ENCODE assay signal across 16 cellular contexts in genomic region chr1:203364013-203364730, GRCh38. TPM values are rescaled to one million over a fixed set of nuclear protein-coding genes. Genes with fewer than 3 reads are reported as not detected.
DNase-seq lines count a peak whose midpoint lies in the region; ATAC-seq and TF ChIP-seq lines count a peak whose summit lies in the region.
"Had no signal": no experiment of that assay in that cellular context is flagged by ENCODE, and none has a peak within 500 bp of the region (broad histone marks: within the 10 kb centered on the region; RNA-seq: fewer than 3 reads in every experiment).

No MANE protein-coding gene starts in this region.

- no peaks in the 10 kb centered on the region for H3K36me3 ChIP-seq in brain microvascular endothelial cell (replicated peaks)
- H3K36me3 ChIP-seq in gastrocnemius medialis: no peaks in the 10 kb centered on the region
- H3K36me3 ChIP-seq: left lung had no signal

- no peaks in the 10 kb centered on the region for H3K9me3 ChIP-seq in gastrocnemius medialis
- H3K9me3 ChIP-seq: left lung had no signal

- H3K27me3 ChIP-seq in brain microvascular endothelial cell (replicated peaks) (peaks cover 11% of the 10 kb centered on the region), gastrocnemius medialis (no peaks in the 10 kb centered on the region)

- H3K27ac ChIP-seq in brain microvascular endothelial cell: no peak overlapping the region
- no peak overlapping the region for H3K27ac ChIP-seq in gastrocnemius medialis
- H3K27ac ChIP-seq: left lung, RWPE1 had no signal

- H3K27ac Mint-ChIP-seq in neural crest cell (ENCODE audit: unreplicated experiment) (no peak overlapping the region), Calu3 (ENCODE audit: unreplicated experiment) (no peak overlapping the region)

- H3K4me3 Mint-ChIP-seq in neural crest cell (peak overlapping the region; percentile 45), Calu3 (ENCODE audit: low read depth, unreplicated experiment) (no peak overlapping the region)

- no TSS peak for BruUV-seq in Calu3 (replicated peaks; lab: Mats Ljungman, UMichigan)

- H3K36me3 Mint-ChIP-seq in neural crest cell (ENCODE audit: low read depth): no peaks in the 10 kb centered on the region
- H3K36me3 Mint-ChIP-seq in Calu3 (ENCODE audit: insufficient read depth, unreplicated experiment): no peaks in the 10 kb centered on the region
- H3K36me3 Mint-ChIP-seq: CD14-positive monocyte had no signal

- CTCF ChIA-PET in Calu3 (lab: Charles Lee): interaction anchor here (0.7 kb wide), 1 partner anchor 11 kb away, joined by 7 read pairs; no protein-coding TSS in a partner anchor

- ATAC-seq in GM21360 (IDR thresholded peaks at IDR 0.05; ENCODE audit: unreplicated experiment) (no peak), gastrocnemius medialis (no peak)
- ATAC-seq: left lung had no signal

- no peak for TF ChIP-seq POLR2A in gastrocnemius medialis (IDR thresholded peaks at IDR 0.05)

- H3K9me3 Mint-ChIP-seq in neural crest cell (no peaks in the 10 kb centered on the region), Calu3 (ENCODE audit: low read depth, unreplicated experiment) (no peaks in the 10 kb centered on the region)
- H3K9me3 Mint-ChIP-seq: CD14-positive monocyte had no signal

- peak; percentile 94 for DNase-seq in ELF-1 (ENCODE audit: low read depth, low spot score)
- peak; percentile 34 for DNase-seq in choroid plexus epithelial cell (ENCODE audit: low read depth)
- peak; percentile 37 for DNase-seq in iPS-NIHi7 (ENCODE audit: extremely low spot score)
- DNase-seq in neural crest cell (ENCODE audit: low read depth, low spot score): no peak
- no peak for DNase-seq in brain microvascular endothelial cell
- DNase-seq in gastrocnemius medialis: no peak
- DNase-seq in Calu3: no peak
- DNase-seq: aorta; left lung; MM.1S; NCI-H1694; NCI-H2227 treated with DMSO at 0.1 percent for 48 hours; stimulated activated CD4-positive, alpha-beta T cell treated with anti-CD3 and anti-CD28 coated beads, Interleukin-12 subunit alpha, Interleukin-12 subunit beta, amount 100 ng/mL, for 4 hours had no signal

- H3K4me1 Mint-ChIP-seq in neural crest cell: peaks cover 30% of the 10 kb centered on the region
- H3K4me1 Mint-ChIP-seq in Calu3 (ENCODE audit: low read depth, unreplicated experiment): no peaks in the 10 kb centered on the region

- TF ChIP-seq CTCF in choroid plexus epithelial cell (conservative IDR thresholded peaks at IDR 0.05; ENCODE audit: low read depth, low read length): no peak
- TF ChIP-seq CTCF in neural crest cell (conservative IDR thresholded peaks at IDR 0.05): no peak
- TF ChIP-seq CTCF in brain microvascular endothelial cell (IDR thresholded peaks at IDR 0.05; ENCODE audit: low read depth, low read length, missing control alignments): no peak
- no peak for TF ChIP-seq CTCF in gastrocnemius medialis (IDR thresholded peaks at IDR 0.05 in 4 of 5, conservative IDR thresholded peaks at IDR 0.05 in 1 of 5)
- TF ChIP-seq CTCF in Calu3 (IDR thresholded peaks at IDR 0.05; ENCODE audit: unreplicated experiment): no peak

- in situ Hi-C loops in brain microvascular endothelial cell (cut with HindIII; ENCODE audit: low pct_ligation_motif_present, low sequenced_read_pairs) (no loop called here), gastrocnemius medialis (cut with MboI; ENCODE audit: low sequenced_read_pairs in 4 of 4) (loop anchor here (10.0 to 25.0 kb wide), 4 partner anchors 81 to 348 kb away; partner anchors contain the start of gene PRELP (in 1 of the 4))

- intact Hi-C loops in gastrocnemius medialis (cut with DNase I; ENCODE audit: low total_unique reads): no loop called here
- intact Hi-C loops in Calu3 (cut with micrococcal nuclease; ENCODE audit: unreplicated experiment): no loop called here

- no peaks in the 10 kb centered on the region for H3K4me1 ChIP-seq in gastrocnemius medialis

- H3K4me3 ChIP-seq in choroid plexus epithelial cell (ENCODE audit: low read depth, low read length) (no peak overlapping the region), brain microvascular endothelial cell (ENCODE audit: low read depth, low read length) (no peak overlapping the region), gastrocnemius medialis (no peak overlapping the region)
- H3K4me3 ChIP-seq: left lung had no signal

- H3K27me3 Mint-ChIP-seq in neural crest cell (ENCODE audit: low read depth): peaks cover 5% of the 10 kb centered on the region
- H3K27me3 Mint-ChIP-seq in Calu3 (ENCODE audit: unreplicated experiment): peaks cover 96% of the 10 kb centered on the region

RNA-seq across cellular contexts. Expression of gene FMOD, which starts 13.2 kb away (rescaled TPM):
- total RNA-seq in neural crest cell (0.35 and 0.39 TPM in 2 replicates), gastrocnemius medialis (10 to 100 TPM in 1 of 4 donors, 1 to 10 TPM in 3; 6.3 to 15.8 (median 7.8) TPM), Calu3 (2022) (not detected in 2 replicates)

RNA-seq across cellular contexts. Expression of gene BTG2, which starts 58.9 kb away (rescaled TPM):
- total RNA-seq in neural crest cell (16.1 and 18.1 TPM in 2 replicates), gastrocnemius medialis (100 to 1,000 TPM in 1 of 4 donors, 10 to 100 TPM in 3; 48.0 to 286 (median 74.9) TPM), Calu3 (2022) (2.7 and 4.9 TPM in 2 replicates)

Comparison
In these comparisons a context has a peak if more than half of its experiments do, and no peak if none do; other contexts are left out.
1. DNase-seq: peak in ELF-1 (single experiment), choroid plexus epithelial cell (single experiment) and iPS-NIHi7 (single experiment); none in neural crest cell (single experiment), brain microvascular endothelial cell (single experiment), gastrocnemius medialis (0 of 2) and Calu3 (single experiment).